Comparison of ENCODE assay signal across 22 cellular contexts in the genomic region with DNA sequence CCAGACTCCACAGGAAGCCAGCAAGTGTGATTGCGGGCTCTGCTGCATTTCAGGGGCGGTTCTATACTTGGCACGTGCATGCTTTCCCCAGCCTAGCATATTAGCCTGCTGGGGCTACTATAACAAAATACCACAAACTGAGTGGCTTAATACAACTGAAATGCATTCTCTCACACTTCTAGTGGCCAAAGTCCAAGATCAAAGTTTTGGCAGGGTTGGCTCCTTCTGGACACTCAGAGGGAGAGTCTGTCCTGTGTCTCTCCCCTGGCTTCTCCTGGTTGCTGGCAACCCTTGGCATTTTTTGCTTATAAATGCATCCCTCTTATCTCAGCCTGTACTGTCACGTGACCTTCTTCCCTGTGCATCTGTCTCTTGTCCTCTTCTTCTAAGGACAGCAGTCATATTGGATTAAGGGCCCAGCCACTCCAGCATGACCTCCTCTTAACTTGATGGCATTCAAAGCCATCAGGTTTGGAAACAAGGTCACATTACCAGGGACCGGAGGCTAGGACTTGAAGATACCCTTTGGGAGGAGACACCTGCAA.
"Had no signal": no experiment of that assay in that cellular context is flagged by ENCODE, and none has a peak within 500 bp of the region (broad histone marks: within the 10 kb centered on the region; RNA-seq: fewer than 3 reads in every experiment).

No MANE protein-coding gene starts in this region.

- H3K27me3 ChIP-seq: body of pancreas, sigmoid colon, testis, uterus had no signal

- H3K9me3 ChIP-seq: body of pancreas, left ventricle myocardium inferior, sigmoid colon, spleen, testis, uterus had no signal

- ATAC-seq: activated CD8-positive, alpha-beta T cell treated with anti-CD3 and anti-CD28 coated beads, Interleukin-2, amount 10 ng/mL, durations not matched to agents 7 days and 5 days; activated naive CD8-positive, alpha-beta T cell treated with anti-CD3 and anti-CD28 coated beads, Interleukin-2, amount 50 U/mL, for 24 hours; body of pancreas had no signal

- H3K4me1 ChIP-seq: spleen, uterus had no signal

- DNase-seq: activated CD4-positive, alpha-beta T cell treated with anti-CD3 and anti-CD28 coated beads for 1 hour; activated CD4-positive, alpha-beta T cell treated with anti-CD3 and anti-CD28 coated beads, Interleukin-2, amount 50 U/mL, for 1 hour; activated CD8-positive, alpha-beta T cell treated with anti-CD3 and anti-CD28 coated beads, Interleukin-2, amount 10 ng/mL, durations not matched to agents 7 days and 5 days; activated gamma-delta T cell; activated naive CD4-positive, alpha-beta T cell treated with anti-CD3 and anti-CD28 coated beads, Interleukin-2, amount 50 U/mL, for 16 hours; activated naive CD8-positive, alpha-beta T cell treated with anti-CD3 and anti-CD28 coated beads, Interleukin-2, amount 50 U/mL, for 24 hours; anterior cingulate cortex; body of pancreas; effector CD8-positive, alpha-beta T cell; foreskin melanocyte; left ventricle myocardium inferior; mesenchymal stem cell; naive B cell; occipital lobe; sigmoid colon; spleen; stimulated activated CD4-positive, alpha-beta T cell treated with anti-CD3 and anti-CD28 coated beads, Interleukin-4, amount 100 ng/mL, for 1 hour; stimulated activated naive CD4-positive, alpha-beta T cell; testis; trophoblast cell; uterus had no signal

- FAIRE-seq: TTC549 had no signal

- H3K36me3 ChIP-seq: left ventricle myocardium inferior, sigmoid colon, spleen, uterus had no signal

- H3K27ac ChIP-seq: body of pancreas, left ventricle myocardium inferior, sigmoid colon, spleen, testis, uterus had no signal

- H3K4me3 ChIP-seq: body of pancreas, left ventricle myocardium inferior, sigmoid colon, spleen, testis, uterus had no signal
